ENCODE assay signal across 13 cellular contexts in the genomic region with DNA sequence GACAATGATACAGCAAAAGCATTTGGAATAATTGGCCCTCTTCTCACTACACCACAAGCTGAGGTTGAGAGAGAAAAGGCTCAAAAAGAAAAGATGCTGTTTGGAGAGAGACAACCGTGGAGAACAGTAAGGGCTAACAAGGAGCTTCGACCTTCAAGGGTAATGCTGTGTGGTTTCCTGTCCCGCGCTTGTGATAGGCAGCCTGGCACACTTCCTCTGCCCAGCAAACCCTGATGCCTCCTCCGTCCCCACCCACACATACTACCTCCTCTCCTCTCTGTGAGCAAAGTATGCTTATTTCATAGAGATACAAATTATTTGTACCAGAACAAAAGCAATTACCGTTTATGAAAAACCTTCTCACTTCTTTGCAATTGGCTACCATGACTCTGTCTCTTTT.
DNase-seq lines count a peak whose midpoint lies in the region; ATAC-seq, FAIRE-seq and TF ChIP-seq lines count a peak whose summit lies in the region.
"Had no signal": no experiment of that assay in that cellular context is flagged by ENCODE, and none has a peak within 500 bp of the region (broad histone marks: within the 10 kb centered on the region; RNA-seq: fewer than 3 reads in every experiment).

No MANE protein-coding gene starts in this region.

- peak; percentile 25 for DNase-seq in GF-D8 (lab: John Stamatoyannopoulos, UW)
- DNase-seq in activated B cell treated with CpG ODN at 0.5 μM for 24 hours: no peak
- DNase-seq in HT-29 (ENCODE audit: low spot score): no peak
- no peak for DNase-seq in H54 (ENCODE audit: insufficient read length, low spot score)
- DNase-seq in activated effector memory CD4-positive, alpha-beta T cell treated with anti-CD3 and anti-CD28 coated beads, Interleukin-2, amount 50 U/mL, for 16 hours: no peak
- DNase-seq: Caco-2, NCI-H1105 treated with DMSO at 0.1 percent for 48 hours, right lobe of liver had no signal

- peak overlapping the region; percentile 21 for H3K4me3 Mint-ChIP-seq in activated B cell treated with CpG ODN at 0.5 μM for 24 hours

- no peaks in the 10 kb centered on the region for H3K9me3 Mint-ChIP-seq in activated B cell treated with CpG ODN at 0.5 μM for 24 hours

- CTCF ChIA-PET in activated B cell treated with CpG ODN at 0.5 μM for 24 hours (lab: Charles Lee): no interaction called here

- intact Hi-C loops in activated B cell treated with CpG ODN at 0.5 μM for 24 hours (cut with micrococcal nuclease): no loop called here

- ATAC-seq in GM19452 (IDR thresholded peaks at IDR 0.05; ENCODE audit: unreplicated experiment) (peak; percentile 51), HG03175 (IDR thresholded peaks at IDR 0.05; ENCODE audit: unreplicated experiment) (peak; percentile 50), activated B cell treated with CpG ODN at 0.5 μM for 24 hours (ENCODE audit: low read depth) (peak; percentile 91), HG03135 (IDR thresholded peaks at IDR 0.05; ENCODE audit: unreplicated experiment) (no peak)
- ATAC-seq: right lobe of liver had no signal

- no peak for FAIRE-seq in H54 (lab: Jason Lieb, UNC)
- FAIRE-seq: H1, keratinocyte had no signal

- H3K36me3 Mint-ChIP-seq in activated B cell treated with CpG ODN at 0.5 μM for 24 hours (ENCODE audit: low read depth): no peaks in the 10 kb centered on the region

- H3K27me3 Mint-ChIP-seq in activated B cell treated with CpG ODN at 0.5 μM for 24 hours: no peaks in the 10 kb centered on the region

- peaks cover 74% of the 10 kb centered on the region for H3K4me1 Mint-ChIP-seq in activated B cell treated with CpG ODN at 0.5 μM for 24 hours

- POLR2A ChIA-PET in activated B cell treated with CpG ODN at 0.5 μM for 24 hours (lab: Charles Lee): interaction anchor here (0.6 kb wide), 1 partner anchor 753 kb away, joined by 3 read pairs; no protein-coding TSS in a partner anchor

- no peak for TF ChIP-seq POLR2A in H54 (IDR thresholded peaks at IDR 0.05; ENCODE audit: low read depth, low read length)

- TF ChIP-seq CTCF in activated B cell treated with CpG ODN at 0.5 μM for 24 hours (IDR thresholded peaks at IDR 0.05): no peak

- H3K27ac Mint-ChIP-seq in activated B cell treated with CpG ODN at 0.5 μM for 24 hours: peak overlapping the region; percentile 76
